Comparison of ENCODE assay signal across 11 cellular contexts in the genomic region with DNA sequence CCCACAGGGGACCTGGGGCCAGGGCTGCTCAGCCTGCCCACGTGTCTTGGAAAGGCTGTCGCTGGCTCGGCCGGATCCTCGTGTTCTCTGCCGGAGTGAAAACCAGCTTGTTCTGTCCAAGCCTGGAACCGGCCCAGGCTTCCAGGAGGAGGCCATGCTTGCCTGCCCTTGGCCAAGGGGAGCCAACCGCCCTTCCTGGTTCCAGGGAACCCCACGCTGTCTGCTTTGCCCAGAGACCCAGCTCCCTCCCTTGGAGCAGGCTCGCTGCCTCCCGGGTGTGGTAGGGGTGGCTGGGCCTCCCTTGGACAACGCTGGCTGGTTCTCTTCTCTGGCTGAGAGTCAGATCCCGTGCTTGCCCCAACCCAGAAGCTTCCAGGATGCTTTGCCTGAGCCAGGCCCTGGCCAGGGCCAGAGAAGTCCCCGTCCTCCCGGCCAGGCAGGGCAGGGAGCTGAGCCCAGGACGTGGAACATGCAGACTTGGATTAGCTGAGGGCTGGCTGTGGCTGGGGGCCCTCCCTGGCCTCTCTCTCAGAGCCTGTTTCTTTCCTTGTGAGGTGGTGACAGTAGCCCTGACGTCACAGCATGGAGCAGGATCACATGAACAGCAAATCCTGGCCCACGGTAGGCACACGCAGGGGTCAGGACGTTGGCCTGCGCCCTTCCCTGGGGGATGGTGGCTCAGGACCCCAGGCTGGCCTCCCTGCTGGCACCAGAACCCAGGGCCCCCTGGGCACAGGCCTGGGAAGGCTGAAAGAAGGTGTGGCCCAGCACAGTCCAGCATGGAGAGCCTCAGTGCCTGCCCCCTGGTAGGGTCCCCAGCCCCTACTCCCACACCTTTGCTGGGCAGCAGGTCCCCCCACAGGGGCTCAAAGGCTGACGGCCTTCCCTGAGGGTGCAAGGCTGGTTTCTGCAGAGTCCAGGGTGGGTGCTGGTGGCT.
DNase-seq lines count a peak whose midpoint lies in the region; ATAC-seq, FAIRE-seq and TF ChIP-seq lines count a peak whose summit lies in the region.
"Had no signal": no experiment of that assay in that cellular context is flagged by ENCODE, and none has a peak within 500 bp of the region (broad histone marks: within the 10 kb centered on the region; RNA-seq: fewer than 3 reads in every experiment).

No MANE protein-coding gene starts in this region.

- FAIRE-seq in GM12892 (lab: Jason Lieb, UNC), result no peak
- FAIRE-seq: urothelium cell line had no signal

- no peak for TF ChIP-seq POLR2A in GM12892 (IDR thresholded peaks at IDR 0.05; ENCODE audit: low read depth, low read length)

- H3K27me3 ChIP-seq in right atrium auricular region, result no peaks in the 10 kb centered on the region

- peak; percentile 45 for DNase-seq in AG08395 (ENCODE audit: low spot score)
- peak in 59 of 61 donors; percentile 10 to 97 (median 71) for DNase-seq in caudate nucleus (lab: John Stamatoyannopoulos, UW)
- peak; percentile 94 for DNase-seq in right atrium auricular region (ENCODE audit: low spot score)
- DNase-seq in pons (ENCODE audit: low spot score), result peak; percentile 82
- no peak for DNase-seq in activated effector memory CD4-positive, alpha-beta T cell treated with anti-CD3 and anti-CD28 coated beads, Interleukin-2, amount 50 U/mL, for 16 hours
- DNase-seq in activated CD4-positive, CD25-positive, alpha-beta regulatory T cell treated with anti-CD3 and anti-CD28 coated beads, Interleukin-2, amount 50 U/mL, for 72 hours, result no peak
- no peak for DNase-seq in GM12892 (ENCODE audit: insufficient read length)
- DNase-seq: NCI-H1417, PC-3 had no signal

- ATAC-seq in GM18861 (IDR thresholded peaks at IDR 0.05; ENCODE audit: unreplicated experiment), result no peak
- ATAC-seq: PC-3 had no signal

- peaks cover 0 to 74% of the 10 kb centered on the region in 2 donors for H3K4me1 ChIP-seq in right atrium auricular region

- H3K9me3 ChIP-seq in right atrium auricular region, result no peaks in the 10 kb centered on the region

- no peaks in the 10 kb centered on the region for H3K36me3 ChIP-seq in right atrium auricular region

- H3K27ac ChIP-seq in caudate nucleus (ENCODE audit: low read depth, low read length), result peak overlapping the region; percentile 87
- H3K27ac ChIP-seq in right atrium auricular region, result peak overlapping the region; percentile 90 to 96

- H3K4me3 ChIP-seq in right atrium auricular region, result no peak overlapping the region

- no peak for TF ChIP-seq CTCF in right atrium auricular region (IDR thresholded peaks at IDR 0.05)

Comparison
In these comparisons a context has a peak if more than half of its experiments do, and no peak if none do; other contexts are left out.
1. DNase-seq: peak in AG08395 (single experiment), caudate nucleus (59 of 61), right atrium auricular region (single experiment) and pons (single experiment); none in activated effector memory CD4-positive, alpha-beta T cell treated with anti-CD3 and anti-CD28 coated beads, Interleukin-2, amount 50 U/mL, for 16 hours (single experiment), activated CD4-positive, CD25-positive, alpha-beta regulatory T cell treated with anti-CD3 and anti-CD28 coated beads, Interleukin-2, amount 50 U/mL, for 72 hours (single experiment) and GM12892 (single experiment).